Comparison of ENCODE assay signal across 24 cellular contexts in genomic region chr3:2300938-2301337, GRCh38.
"Had no signal": no experiment of that assay in that cellular context is flagged by ENCODE, and none has a peak within 500 bp of the region (broad histone marks: within the 10 kb centered on the region; RNA-seq: fewer than 3 reads in every experiment).

No MANE protein-coding gene starts in this region.

- H3K9me3 ChIP-seq: ovary, psoas muscle, right lobe of liver, sigmoid colon, stomach, thoracic aorta, thyroid gland, transverse colon, upper lobe of right lung, uterus had no signal

- H3K27ac ChIP-seq: neural progenitor cell, ovary, parathyroid adenoma, psoas muscle, right lobe of liver, sigmoid colon, stomach, thoracic aorta, thyroid gland, transverse colon, upper lobe of right lung, uterus had no signal

- H3K36me3 ChIP-seq: neural progenitor cell, ovary, right lobe of liver, sigmoid colon, stomach, thoracic aorta, thyroid gland, transverse colon, upper lobe of right lung, uterus had no signal

- FAIRE-seq: small intestine had no signal

- ATAC-seq: natural killer cell; psoas muscle; right cardiac atrium; right lobe of liver; stimulated activated effector memory CD8-positive, alpha-beta T cell treated with anti-CD3 and anti-CD28 coated beads, Interleukin-12 subunit alpha, Interleukin-12 subunit beta, amount 100 ng/mL, for 72 hours; stimulated activated naive B cell treated with anti-CD40 and anti-IgM and Interleukin-4, amounts not matched to agents 10 μg/mL and 1 μg/mL and 100 μg/mL, for 72 hours; upper lobe of right lung had no signal

- H3K27me3 ChIP-seq: neural progenitor cell, ovary, right lobe of liver, sigmoid colon, stomach, thyroid gland, transverse colon, upper lobe of right lung, uterus had no signal

- DNase-seq: natural killer cell; occipital lobe; ovary; posterior cingulate gyrus; psoas muscle; right lobe of liver; sigmoid colon; small intestine; stimulated activated CD4-positive, alpha-beta T cell treated with anti-CD3 and anti-CD28 coated beads, Interleukin-15, amount 100 ng/mL, for 24 hours; stimulated activated CD4-positive, alpha-beta T cell treated with anti-CD3 and anti-CD28 coated beads, Interleukin-2, amount 100 ng/mL, for 24 hours; stimulated activated CD4-positive, alpha-beta T cell treated with anti-CD3 and anti-CD28 coated beads, Interleukin-2, amount 100 ng/mL, for 48 hours; stimulated activated CD4-positive, alpha-beta T cell treated with anti-CD3 and anti-CD28 coated beads, Interleukin-4, amount 100 ng/mL, for 24 hours; stimulated activated naive B cell treated with anti-CD40 and anti-IgM and Interleukin-4, amounts not matched to agents 10 μg/mL and 1 μg/mL and 100 μg/mL, for 72 hours; stimulated activated naive CD4-positive, alpha-beta T cell treated with Interleukin-2 at 50 U/mL for 16 hours; stomach; thyroid gland; transverse colon; upper lobe of right lung; uterus had no signal

- H3K4me1 ChIP-seq: neural progenitor cell, parathyroid adenoma, psoas muscle, right lobe of liver, sigmoid colon, stomach, thyroid gland, transverse colon, upper lobe of right lung, uterus had no signal

- H3K4me3 ChIP-seq: neural progenitor cell, ovary, psoas muscle, right lobe of liver, sigmoid colon, stomach, thoracic aorta, thyroid gland, transverse colon, upper lobe of right lung, uterus had no signal
